22 cellular contexts compared by ENCODE assay signal in genomic region chr17:34711646-34712045, GRCh38.
A peak's percentile ranks its signal among the peaks of the same experiment; 100 is the strongest.
DNase-seq lines count a peak whose midpoint lies in the region; ATAC-seq and TF ChIP-seq lines count a peak whose summit lies in the region.
"Had no signal": no experiment of that assay in that cellular context is flagged by ENCODE, and none has a peak within 500 bp of the region (broad histone marks: within the 10 kb centered on the region; RNA-seq: fewer than 3 reads in every experiment).

No MANE protein-coding gene starts in this region.

- H3K4me3 Mint-ChIP-seq in CD4-positive, alpha-beta T cell: no peak overlapping the region
- H3K4me3 Mint-ChIP-seq: CD8-positive, alpha-beta memory T cell; GM23338; HFFc6 had no signal

- H3K27ac Mint-ChIP-seq in CD4-positive, alpha-beta T cell: no peak overlapping the region
- H3K27ac Mint-ChIP-seq: CD8-positive, alpha-beta memory T cell; GM23338; HFFc6 had no signal

- no peaks in the 10 kb centered on the region for H3K9me3 ChIP-seq in CD4-positive, alpha-beta T cell (ENCODE audit: control insufficient read depth, low read length)
- H3K9me3 ChIP-seq: BLaER1, Peyer's patch had no signal

- CTCF ChIA-PET in CD4-positive, alpha-beta T cell (lab: Charles Lee): no interaction called here

- H3K27ac ChIP-seq in CD4-positive, alpha-beta T cell (ENCODE audit: low read depth, low read length): no peak overlapping the region
- H3K27ac ChIP-seq: BLaER1, KMS-11, Peyer's patch had no signal

- no peaks in the 10 kb centered on the region for H3K27me3 ChIP-seq in CD4-positive, alpha-beta T cell (ENCODE audit: control insufficient read depth, insufficient read depth, low read length)
- H3K27me3 ChIP-seq: BLaER1, Peyer's patch had no signal

- no peaks in the 10 kb centered on the region for H3K4me1 Mint-ChIP-seq in CD4-positive, alpha-beta T cell (ENCODE audit: low read depth)
- H3K4me1 Mint-ChIP-seq: CD8-positive, alpha-beta memory T cell; GM23338 had no signal

- no peak for ATAC-seq in GM18861 (IDR thresholded peaks at IDR 0.05; ENCODE audit: unreplicated experiment)
- no peak for ATAC-seq in GM19023 (IDR thresholded peaks at IDR 0.05; ENCODE audit: unreplicated experiment)
- ATAC-seq in CD4-positive, alpha-beta T cell (ENCODE audit: poor library complexity): no peak
- ATAC-seq: GM12878, GM23338, Right ventricle myocardium inferior had no signal

- H3K9me3 Mint-ChIP-seq in CD4-positive, alpha-beta T cell: no peaks in the 10 kb centered on the region
- H3K9me3 Mint-ChIP-seq: GM23338 had no signal

- TF ChIP-seq CTCF in CD4-positive, alpha-beta T cell (IDR thresholded peaks at IDR 0.05): no peak

- POLR2A ChIA-PET in CD4-positive, alpha-beta T cell (lab: Charles Lee): no interaction called here

- DNase-seq in NCI-H82 (lab: John Stamatoyannopoulos, UW): peak; percentile 70
- no peak for DNase-seq in NCI-H82 treated with DMSO at 0.1 percent for 48 hours (lab: John Stamatoyannopoulos, UW; ENCODE audit: unreplicated experiment)
- peak; percentile 17 for DNase-seq in NCI-H524 treated with DMSO at 0.1 percent for 48 hours (lab: John Stamatoyannopoulos, UW)
- DNase-seq in ecto neural progenitor cell (ENCODE audit: low spot score): peak; percentile 41
- DNase-seq in NCI-H446 treated with DMSO at 0.1 percent for 48 hours (lab: John Stamatoyannopoulos, UW): no peak
- no peak for DNase-seq in CD4-positive, alpha-beta T cell
- DNase-seq: CD8-positive, alpha-beta memory T cell; DND-41; GDM1; HFFc6; NCI-H1105; NCI-H2081 treated with DMSO at 0.1 percent for 48 hours; NCI-H226; NCI-H774; Peyer's patch had no signal

- H3K36me3 Mint-ChIP-seq in CD4-positive, alpha-beta T cell (ENCODE audit: low read depth): no peaks in the 10 kb centered on the region
- H3K36me3 Mint-ChIP-seq: CD8-positive, alpha-beta memory T cell had no signal

- H3K27me3 Mint-ChIP-seq in CD4-positive, alpha-beta T cell: peaks cover 48% of the 10 kb centered on the region

- intact Hi-C loops in CD4-positive, alpha-beta T cell (cut with DNase I, micrococcal nuclease): no loop called here

Comparison
In these comparisons a context has a peak if more than half of its experiments do, and no peak if none do; other contexts are left out.
1. DNase-seq: peak in NCI-H82 (single experiment), NCI-H524 treated with DMSO at 0.1 percent for 48 hours (single experiment) and ecto neural progenitor cell (single experiment); none in NCI-H82 treated with DMSO at 0.1 percent for 48 hours (single experiment), NCI-H446 treated with DMSO at 0.1 percent for 48 hours (single experiment) and CD4-positive, alpha-beta T cell (0 of 10).